Comparison of ENCODE assay signal across 13 cellular contexts in the genomic region with DNA sequence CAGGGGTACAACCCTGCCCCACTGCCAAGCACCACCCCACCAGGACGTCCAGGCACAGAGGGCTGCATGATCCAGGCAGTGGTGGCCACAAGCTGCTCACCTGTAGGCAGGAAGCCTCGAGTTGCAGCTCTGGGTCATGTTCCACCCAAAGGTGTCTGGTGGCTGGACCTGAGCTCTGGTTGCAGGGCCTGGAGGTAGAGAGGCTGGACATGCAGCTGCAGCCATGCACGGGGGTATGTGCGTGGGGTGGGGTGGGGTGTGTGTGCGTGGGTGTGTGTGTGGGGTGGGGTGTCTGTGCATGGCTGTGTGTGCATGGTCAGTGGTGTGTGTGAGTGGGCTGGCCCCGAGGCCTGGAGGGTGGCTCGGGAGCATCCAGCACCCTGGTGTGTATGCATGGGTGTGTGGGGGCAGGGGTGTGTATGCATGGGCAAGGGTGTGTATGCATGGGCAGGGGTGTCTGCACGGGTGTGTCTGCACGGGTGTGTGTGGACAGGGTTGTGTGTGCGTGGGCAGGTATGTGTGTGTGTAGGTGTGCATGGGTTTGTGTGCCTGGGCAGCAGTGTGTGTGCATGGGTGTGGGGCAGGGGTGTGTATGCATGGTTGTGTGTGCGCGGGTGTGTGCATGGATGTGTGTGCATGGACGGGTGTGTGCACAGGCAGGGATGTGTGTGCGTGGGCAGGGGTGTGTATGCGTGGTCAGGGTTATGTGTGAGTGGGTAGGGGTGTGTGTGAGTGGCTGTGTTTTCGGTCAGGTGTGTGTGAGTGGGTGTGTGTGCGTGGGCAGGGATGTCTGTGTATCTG. TPM values are rescaled to one million over a fixed set of nuclear protein-coding genes. Genes with fewer than 3 reads are reported as not detected.
DNase-seq lines count a peak whose midpoint lies in the region; ATAC-seq lines count a peak whose summit lies in the region.
"Had no signal": no experiment of that assay in that cellular context is flagged by ENCODE, and none has a peak within 500 bp of the region (broad histone marks: within the 10 kb centered on the region; RNA-seq: fewer than 3 reads in every experiment).

No MANE protein-coding gene starts in this region.

- H3K4me1 ChIP-seq in BLaER1 (peaks cover 70% of the 10 kb centered on the region), NT2/D1 (ENCODE audit: insufficient read depth, insufficient read length) (peaks cover 23% of the 10 kb centered on the region), neuronal stem cell (ENCODE audit: control insufficient read depth in 2 of 2, insufficient read depth in 1 of 2, low read depth in 1 of 2, low read length in 2 of 2) (peaks cover 22 to 24% of the 10 kb centered on the region in 2 donors)
- H3K4me1 ChIP-seq: parathyroid adenoma had no signal

- H3K27me3 ChIP-seq in BLaER1, result no peaks in the 10 kb centered on the region
- no peaks in the 10 kb centered on the region for H3K27me3 ChIP-seq in NT2/D1 (ENCODE audit: insufficient read depth, insufficient read length)
- peaks cover 0 to 3% (median 0%) of the 10 kb centered on the region in 3 experiments for H3K27me3 ChIP-seq in neuronal stem cell (ENCODE audit: control insufficient read depth in 3 of 3, insufficient read depth in 3 of 3, low read depth in 1 of 3, low read length in 3 of 3)

- no peak overlapping the region for H2AFZ ChIP-seq in neuronal stem cell (ENCODE audit: low read length)
- H2AFZ ChIP-seq: parathyroid adenoma had no signal

- H3K14ac ChIP-seq in neuronal stem cell (ENCODE audit: low read length), result peak overlapping the region; percentile 99

- peak overlapping the region; percentile 95 for H3K23ac ChIP-seq in neuronal stem cell (ENCODE audit: low read depth, low read length, poor library complexity)

- no peak for ATAC-seq in left ventricle myocardium superior
- ATAC-seq in GM18861 (IDR thresholded peaks at IDR 0.05; ENCODE audit: unreplicated experiment), result no peak
- ATAC-seq in GM21390 (IDR thresholded peaks at IDR 0.05; ENCODE audit: unreplicated experiment), result no peak

- DNase-seq in NT2/D1 (ENCODE audit: low read depth, low spot score) (no peak), left ventricle myocardium superior (peak; percentile 20), neuronal stem cell (ENCODE audit: low spot score) (no peak), NOMO-1 treated with dmso at 0.1 percent for 144 hours (lab: John Stamatoyannopoulos, UW; ENCODE audit: unreplicated experiment) (no peak)
- DNase-seq in activated CD4-positive, alpha-beta T cell treated with anti-CD3 and anti-CD28 coated beads, Interleukin-2, amount 50 U/mL, for 1 hour, result no peak
- DNase-seq: COR-L47, NCI-H146, NCI-H226 had no signal

- peak overlapping the region; percentile 99 for H3K18ac ChIP-seq in neuronal stem cell (ENCODE audit: low read length)

- H3K9ac ChIP-seq in BLaER1 (no peak overlapping the region), NT2/D1 (ENCODE audit: insufficient read length, low read depth) (peak overlapping the region; percentile 51), neuronal stem cell (ENCODE audit: low read depth, low read length, poor library complexity) (peak overlapping the region; percentile 81)
- H3K9ac ChIP-seq: parathyroid adenoma had no signal

- WGBS in neuronal stem cell (ENCODE audit: extremely low coverage in 2 of 2, insufficient read length in 2 of 2, insufficient replicate concordance in 1 of 2), 2 donors, result no CpG with 5 or more reads among the region's 17 CpGs

- H4K91ac ChIP-seq in neuronal stem cell (ENCODE audit: low read depth, low read length, poor library complexity), result peak overlapping the region; percentile 100

- no peak overlapping the region for H3K27ac ChIP-seq in BLaER1
- H3K27ac ChIP-seq in neuronal stem cell (replicated peaks; ENCODE audit: low read length), result no peak overlapping the region
- H3K27ac ChIP-seq: parathyroid adenoma, VCaP had no signal

- H3K4me3 ChIP-seq in BLaER1 (no peak overlapping the region), NT2/D1 (ENCODE audit: insufficient read length, low read depth) (no peak overlapping the region), neuronal stem cell (ENCODE audit: low read length in 2 of 2) (peak overlapping the region in 1 of 2 donors; percentile 65)

- peak overlapping the region; percentile 100 for H2BK15ac ChIP-seq in neuronal stem cell (ENCODE audit: low read length)

- H2BK120ac ChIP-seq in neuronal stem cell (ENCODE audit: low read depth, low read length), result peak overlapping the region; percentile 98

- peak overlapping the region; percentile 99 for H3K4ac ChIP-seq in neuronal stem cell (ENCODE audit: low read length)

- no peaks in the 10 kb centered on the region for H3K36me3 ChIP-seq in BLaER1
- H3K36me3 ChIP-seq in NT2/D1 (ENCODE audit: insufficient read depth, insufficient read length, low read length), result peaks cover 12% of the 10 kb centered on the region
- H3K36me3 ChIP-seq in neuronal stem cell (replicated peaks in 1 of 2; ENCODE audit: control insufficient read depth in 2 of 2, insufficient read depth in 2 of 2, low read length in 2 of 2), result peaks cover 0 to 4% of the 10 kb centered on the region in 2 donors

- peak overlapping the region; percentile 100 for H2BK12ac ChIP-seq in neuronal stem cell (ENCODE audit: low read length)

- intact Hi-C loops in left ventricle myocardium superior (cut with micrococcal nuclease), result no loop called here

- peaks cover 6% of the 10 kb centered on the region for H3K79me1 ChIP-seq in neuronal stem cell (ENCODE audit: low read depth, low read length)

- peaks cover 14% of the 10 kb centered on the region; the same call in 1 of the 2 replicates for H4K20me1 ChIP-seq in BLaER1

- H4K8ac ChIP-seq in neuronal stem cell (ENCODE audit: low read depth, low read length), result peak overlapping the region; percentile 98

- peak overlapping the region; percentile 95 for H2BK5ac ChIP-seq in neuronal stem cell (ENCODE audit: low read length)

- peak overlapping the region; percentile 100 for H2AK5ac ChIP-seq in neuronal stem cell (ENCODE audit: low read depth, low read length)

- H3K4me2 ChIP-seq in BLaER1 (peak overlapping the region; percentile 86; the same call in 1 of the 2 replicates), neuronal stem cell (ENCODE audit: insufficient read depth, low read length, poor library complexity, severe bottlenecking) (no peak overlapping the region)

- H3K9me3 ChIP-seq in BLaER1, result no peaks in the 10 kb centered on the region
- no peaks in the 10 kb centered on the region for H3K9me3 ChIP-seq in NT2/D1 (ENCODE audit: insufficient read depth, low read length)
- H3K9me3 ChIP-seq in neuronal stem cell (replicated peaks in 1 of 2; ENCODE audit: control insufficient read depth in 2 of 2, insufficient read depth in 1 of 2, low read depth in 1 of 2, low read length in 2 of 2), result peaks cover 0 to 8% of the 10 kb centered on the region in 2 donors

RNA-seq across cellular contexts. Expression of a gene that starts 15.6 kb away (rescaled TPM):
- 1.7 TPM for total RNA-seq in left ventricle myocardium superior
- polyA plus RNA-seq in neuronal stem cell (2013, experiment 1 of 2), result 1.5 TPM
- 1.4 TPM for polyA plus RNA-seq in neuronal stem cell (2013, experiment 2 of 2)
